8 cellular contexts compared by ENCODE assay signal in genomic region chr13:43783820-43784219, GRCh38. TPM values are rescaled to one million over a fixed set of nuclear protein-coding genes. Genes with fewer than 3 reads are reported as not detected.
DNase-seq lines count a peak whose midpoint lies in the region; ATAC-seq and TF ChIP-seq lines count a peak whose summit lies in the region.
"Had no signal": no experiment of that assay in that cellular context is flagged by ENCODE, and none has a peak within 500 bp of the region (broad histone marks: within the 10 kb centered on the region; RNA-seq: fewer than 3 reads in every experiment).

No MANE protein-coding gene starts in this region.

- H3K9me2 ChIP-seq in GM23338 (ENCODE audit: insufficient read depth): no peaks in the 10 kb centered on the region

- H3K79me2 ChIP-seq in GM23338 (replicated peaks; ENCODE audit: insufficient read depth): no peaks in the 10 kb centered on the region

- H3K9me3 Mint-ChIP-seq in GM23338 (no peaks in the 10 kb centered on the region), chondrocyte (ENCODE audit: low read depth) (no peaks in the 10 kb centered on the region)
- H3K9me3 Mint-ChIP-seq: activated naive CD8-positive, alpha-beta T cell treated with anti-CD3 and anti-CD28 coated beads, Interleukin-2, amount 10 ng/mL, durations not matched to agents 7 days and 5 days had no signal

- H3K9me3 ChIP-seq in gastrocnemius medialis: no peaks in the 10 kb centered on the region

- no peak overlapping the region for H3K4me2 ChIP-seq in GM23338

- in situ Hi-C loops in gastrocnemius medialis (cut with MboI; ENCODE audit: low sequenced_read_pairs in 4 of 4): loop anchor here in 1 of 4 donors (25.0 kb wide), 1 partner anchor 472 kb away; no protein-coding TSS in a partner anchor

- H3K27me3 ChIP-seq in GM23338 (ENCODE audit: insufficient read depth) (peaks cover 98% of the 10 kb centered on the region), gastrocnemius medialis (no peaks in the 10 kb centered on the region)

- H3K4me1 ChIP-seq in GM23338 (ENCODE audit: insufficient read depth): peaks cover 8% of the 10 kb centered on the region
- peaks cover 9 to 21% of the 10 kb centered on the region in 2 donors for H3K4me1 ChIP-seq in gastrocnemius medialis

- TF ChIP-seq CTCF in GM23338 (conservative IDR thresholded peaks at IDR 0.05; ENCODE audit: low read depth in 2 of 2) (no peak), chondrocyte (IDR thresholded peaks at IDR 0.05) (peak; percentile 29), gastrocnemius medialis (IDR thresholded peaks at IDR 0.05 in 4 of 5, conservative IDR thresholded peaks at IDR 0.05 in 1 of 5) (no peak)

- H3K27ac ChIP-seq in GM23338 (ENCODE audit: low read depth) (no peak overlapping the region), gastrocnemius medialis (no peak overlapping the region)

- no peak for TF ChIP-seq POLR2A in gastrocnemius medialis (IDR thresholded peaks at IDR 0.05)

- no peaks in the 10 kb centered on the region for H3K36me3 Mint-ChIP-seq in GM23338 (ENCODE audit: low read depth)
- no peaks in the 10 kb centered on the region for H3K36me3 Mint-ChIP-seq in chondrocyte (ENCODE audit: low read depth)
- H3K36me3 Mint-ChIP-seq: activated naive CD8-positive, alpha-beta T cell treated with anti-CD3 and anti-CD28 coated beads, Interleukin-2, amount 10 ng/mL, durations not matched to agents 7 days and 5 days had no signal

- no peaks in the 10 kb centered on the region; the same call in 1 of the 2 replicates for H3F3A ChIP-seq in GM23338 (replicated peaks; ENCODE audit: low read depth)

- H3K36me3 ChIP-seq in GM23338 (ENCODE audit: insufficient read depth) (no peaks in the 10 kb centered on the region), gastrocnemius medialis (no peaks in the 10 kb centered on the region)

- ATAC-seq in GM23338 (no peak), HG03045 (IDR thresholded peaks at IDR 0.05; ENCODE audit: unreplicated experiment) (no peak), gastrocnemius medialis (no peak)

- peaks cover 3% of the 10 kb centered on the region for H4K20me1 ChIP-seq in GM23338 (replicated peaks; ENCODE audit: insufficient read depth)

- H3K27ac Mint-ChIP-seq in GM23338: no peak overlapping the region
- no peak overlapping the region for H3K27ac Mint-ChIP-seq in chondrocyte (ENCODE audit: unreplicated experiment)
- H3K27ac Mint-ChIP-seq: activated naive CD8-positive, alpha-beta T cell treated with anti-CD3 and anti-CD28 coated beads, Interleukin-2, amount 10 ng/mL, durations not matched to agents 7 days and 5 days had no signal

- no peak overlapping the region for H3K4me3 ChIP-seq in GM23338
- no peak overlapping the region for H3K4me3 ChIP-seq in gastrocnemius medialis

- H3K4me3 Mint-ChIP-seq in GM23338: no peak overlapping the region
- no peak overlapping the region for H3K4me3 Mint-ChIP-seq in chondrocyte (ENCODE audit: unreplicated experiment)
- H3K4me3 Mint-ChIP-seq: activated naive CD8-positive, alpha-beta T cell treated with anti-CD3 and anti-CD28 coated beads, Interleukin-2, amount 10 ng/mL, durations not matched to agents 7 days and 5 days had no signal

- DNase-seq in GM23338 (ENCODE audit: low spot score): peak; percentile 66
- peak; percentile 11 to 54 for DNase-seq in NCI-H1930 (lab: John Stamatoyannopoulos, UW)
- no peak for DNase-seq in chondrocyte (ENCODE audit: low spot score)
- peak; percentile 7 for DNase-seq in occipital lobe (lab: John Stamatoyannopoulos, UW)
- no peak for DNase-seq in activated T-cell treated with anti-CD3 and anti-CD28 coated beads, Interleukin-2, amount 50 U/mL, for 48 hours
- DNase-seq in gastrocnemius medialis: no peak
- DNase-seq: activated naive CD8-positive, alpha-beta T cell treated with anti-CD3 and anti-CD28 coated beads, Interleukin-2, amount 10 ng/mL, durations not matched to agents 7 days and 5 days had no signal

- H3K27me3 Mint-ChIP-seq in GM23338 (ENCODE audit: insufficient read depth, low read depth, poor library complexity) (peaks cover 60% of the 10 kb centered on the region), chondrocyte (ENCODE audit: low read depth) (no peaks in the 10 kb centered on the region)

- peaks cover 14% of the 10 kb centered on the region for H3K4me1 Mint-ChIP-seq in GM23338
- H3K4me1 Mint-ChIP-seq in chondrocyte (ENCODE audit: low read depth): peaks cover 19% of the 10 kb centered on the region

- no peak overlapping the region for H2AFZ ChIP-seq in GM23338

- intact Hi-C loops in gastrocnemius medialis (cut with DNase I; ENCODE audit: low total_unique reads): loop anchor here (10.0 kb wide), 1 partner anchor 349 kb away; no protein-coding TSS in a partner anchor

TF ChIP-seq in GM23338, 12 proteins besides CTCF, POLR2A, EP300 and RAD21 (continues in another document):
- TF ChIP-seq EZH2phosphoT487 (IDR thresholded peaks at IDR 0.05; ENCODE audit: unreplicated experiment) (no peak), ZNF462 (CRISPR knock-in tag; IDR thresholded peaks at IDR 0.05) (no peak), POLR2AphosphoS5 (IDR thresholded peaks at IDR 0.05; ENCODE audit: low read depth) (no peak), ETS1 (IDR thresholded peaks at IDR 0.05) (no peak), NANOG (IDR thresholded peaks at IDR 0.05; ENCODE audit: borderline replicate concordance) (no peak), ZNF331 (CRISPR knock-in tag; IDR thresholded peaks at IDR 0.05; ENCODE audit: low read depth) (no peak), ZNF114 (CRISPR knock-in tag; IDR thresholded peaks at IDR 0.05) (no peak), EZH2 (IDR thresholded peaks at IDR 0.05; ENCODE audit: low read depth, unreplicated experiment) (no peak)

RNA-seq across cellular contexts. Expression of gene ENOX1, which starts 3.0 kb away (rescaled TPM):
- total RNA-seq in GM23338 (2014; rRNA removed; shearing (Covaris generic)): 0.66 and 2.1 TPM in 2 replicates
- polyA plus RNA-seq in GM23338 (2016; fragmentation: Nextera tagmentation; extraction: Ambion mirVana): 0.54 and 0.81 TPM in 2 replicates
- total RNA-seq in chondrocyte (2.0 to 6.1 TPM (median 2.3 TPM) in 3 replicates), occipital lobe (45.2 TPM), gastrocnemius medialis (1 to 10 TPM in 3 of 4 donors, under 1 TPM in 1; 0.46 to 3.5 (median 1.8) TPM)
- total RNA-seq: activated naive CD8-positive, alpha-beta T cell treated with anti-CD3 and anti-CD28 coated beads, Interleukin-2, amount 10 ng/mL, durations not matched to agents 7 days and 5 days had no signal

Comparison
In these comparisons a context has a peak if more than half of its experiments do, and no peak if none do; other contexts are left out.
1. DNase-seq: peak in GM23338 (single experiment), NCI-H1930 (2 of 2) and occipital lobe (single experiment); none in chondrocyte (single experiment), activated T-cell treated with anti-CD3 and anti-CD28 coated beads, Interleukin-2, amount 50 U/mL, for 48 hours (0 of 2) and gastrocnemius medialis (0 of 2).